In the genomic region with DNA sequence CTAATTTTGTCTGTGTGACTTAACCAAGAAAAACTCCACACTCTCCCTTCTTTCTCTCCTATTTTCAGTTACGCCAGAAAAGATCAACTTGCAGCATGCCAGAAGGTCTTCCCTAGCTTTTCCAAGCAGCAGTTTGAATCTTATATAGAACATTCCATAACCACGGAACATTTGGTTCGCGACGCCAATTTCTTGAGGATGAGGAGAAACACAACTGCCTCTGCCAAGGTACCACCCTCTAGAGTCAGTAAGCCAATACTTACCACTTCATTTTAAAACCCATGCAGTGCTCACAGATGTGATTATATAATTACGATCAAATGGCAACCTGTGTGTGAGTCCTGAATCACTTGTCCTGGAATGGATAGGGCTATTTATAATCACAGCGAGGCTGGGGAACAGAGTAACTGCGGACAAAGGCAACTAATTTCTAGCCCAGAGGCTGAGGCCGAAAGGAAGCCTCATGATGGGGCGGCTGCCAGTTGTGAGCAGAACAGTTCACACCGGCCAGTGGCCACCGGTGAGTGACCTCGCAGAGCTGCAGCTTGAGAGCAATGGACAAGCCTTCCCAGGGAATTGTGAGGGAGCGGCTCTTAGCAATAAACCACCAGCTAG, we compare ENCODE assay signal across 22 cellular contexts. TPM values are rescaled to one million over a fixed set of nuclear protein-coding genes. Genes with fewer than 3 reads are reported as not detected.
DNase-seq lines count a peak whose midpoint lies in the region; ATAC-seq and TF ChIP-seq lines count a peak whose summit lies in the region.
"Had no signal": no experiment of that assay in that cellular context is flagged by ENCODE, and none has a peak within 500 bp of the region (broad histone marks: within the 10 kb centered on the region; RNA-seq: fewer than 3 reads in every experiment).

No MANE protein-coding gene starts in this region.

- TF ChIP-seq CTCF in heart right ventricle (IDR thresholded peaks at IDR 0.05): no peak
- TF ChIP-seq CTCF in right atrium auricular region (IDR thresholded peaks at IDR 0.05): no peak
- TF ChIP-seq CTCF in foreskin keratinocyte (conservative IDR thresholded peaks at IDR 0.05): no peak
- TF ChIP-seq CTCF in osteocyte (IDR thresholded peaks at IDR 0.05): no peak
- no peak for TF ChIP-seq CTCF in PC-3 (conservative IDR thresholded peaks at IDR 0.05; ENCODE audit: low read depth, low read length)

- H3K4me3 Mint-ChIP-seq in osteocyte (ENCODE audit: unreplicated experiment): no peak overlapping the region
- H3K4me3 Mint-ChIP-seq: activated B cell treated with CpG ODN at 0.5 μM for 24 hours; central memory CD8-positive, alpha-beta T cell; HFFc6; neural crest cell; stimulated activated naive B cell treated with anti-CD40 and anti-IgM and Interleukin-4, amounts not matched to agents 10 μg/mL and 1 μg/mL and 100 μg/mL, for 72 hours had no signal

- peaks cover 23% of the 10 kb centered on the region for H3K27me3 Mint-ChIP-seq in osteocyte (ENCODE audit: unreplicated experiment)

- no peak overlapping the region for H2AFZ ChIP-seq in PC-3 (ENCODE audit: low read length)

- H3K4me3 ChIP-seq in heart right ventricle (peak overlapping the region in 1 of 10 donors; percentile 5), right atrium auricular region (no peak overlapping the region), aorta (ENCODE audit: low read length in 2 of 2) (peak overlapping the region in 1 of 2 donors; percentile 21), SJCRH30 (no peak overlapping the region), PC-3 (ENCODE audit: low read length) (no peak overlapping the region)
- H3K4me3 ChIP-seq: prostate gland had no signal

- DNase-seq in heart right ventricle (no peak), right atrium auricular region (ENCODE audit: low spot score) (no peak), foreskin keratinocyte (no peak), osteocyte (ENCODE audit: extremely low spot score, unreplicated experiment) (peak; percentile 66), aorta (peak in 1 of 2 donors; percentile 64), SJCRH30 (no peak), AG20443 (ENCODE audit: low spot score) (no peak), PC-3 (no peak)
- DNase-seq: activated B cell treated with CpG ODN at 0.5 μM for 24 hours; activated naive CD4-positive, alpha-beta T cell treated with anti-CD3 and anti-CD28 coated beads, Interleukin-2, amount 50 U/mL, for 16 hours; HFFc6; MM.1S; NCI-H1436; NCI-H510A treated with DMSO at 0.1 percent for 48 hours; stimulated activated CD4-positive, alpha-beta T cell treated with anti-CD3 and anti-CD28 coated beads, Interleukin-4, amount 100 ng/mL, for 1 hour; stimulated activated naive B cell treated with anti-CD40 and anti-IgM and Interleukin-4, amounts not matched to agents 10 μg/mL and 1 μg/mL and 100 μg/mL, for 72 hours; SW 1271 had no signal

- POLR2A ChIA-PET in PC-3 (lab: Charles Lee; ENCODE audit: unreplicated experiment): no interaction called here

- no peaks in the 10 kb centered on the region for H3F3A ChIP-seq in PC-3 (ENCODE audit: low read length, unreplicated experiment)

- no peaks in the 10 kb centered on the region for H4K20me1 ChIP-seq in PC-3 (ENCODE audit: low read length)

- intact Hi-C loops in heart right ventricle (cut with DNase I): loop anchor here in 7 of 10 donors (5.0 to 10.0 kb wide), 2 partner anchors 338 to 340 kb away; no protein-coding TSS in a partner anchor
- intact Hi-C loops in aorta (cut with DNase I): loop anchor here (5.0 to 10.0 kb wide), 5 partner anchors 38 to 300 kb away; partner anchors contain the start of genes MX1 (in 1 of the 2) and MX2 (in 1 of the 2)
- intact Hi-C loops in PC-3 (cut with micrococcal nuclease): loop anchor here (5.0 to 10.0 kb wide), 3 partner anchors 90 to 233 kb away; no protein-coding TSS in a partner anchor

- no peaks in the 10 kb centered on the region for H3K4me1 Mint-ChIP-seq in osteocyte (ENCODE audit: unreplicated experiment)
- H3K4me1 Mint-ChIP-seq: activated B cell treated with CpG ODN at 0.5 μM for 24 hours; central memory CD8-positive, alpha-beta T cell; neural crest cell; stimulated activated naive B cell treated with anti-CD40 and anti-IgM and Interleukin-4, amounts not matched to agents 10 μg/mL and 1 μg/mL and 100 μg/mL, for 72 hours had no signal

- no peak overlapping the region for H3K27ac ChIP-seq in heart right ventricle
- no peak overlapping the region for H3K27ac ChIP-seq in right atrium auricular region
- H3K27ac ChIP-seq in foreskin keratinocyte: no peak overlapping the region
- H3K27ac ChIP-seq in aorta (ENCODE audit: low read depth in 1 of 2, low read length in 2 of 2): peak overlapping the region; percentile 51 to 91
- H3K27ac ChIP-seq in SJCRH30: no peak overlapping the region
- no peak overlapping the region for H3K27ac ChIP-seq in PC-3 (ENCODE audit: low read length)
- H3K27ac ChIP-seq: epithelial cell of prostate, prostate gland, RWPE1 had no signal

- ATAC-seq in heart right ventricle (peak; percentile 14 to 64 (median 49)), foreskin keratinocyte (peak; percentile 10), aorta (ENCODE audit: low FRiP score) (peak; percentile 57), PC-3 (no peak)
- ATAC-seq: stimulated activated naive B cell treated with anti-CD40 and anti-IgM and Interleukin-4, amounts not matched to agents 10 μg/mL and 1 μg/mL and 100 μg/mL, for 72 hours had no signal

- peaks cover 0 to 10% (median 0%) of the 10 kb centered on the region in 11 donors for H3K9me3 ChIP-seq in heart right ventricle
- H3K9me3 ChIP-seq in right atrium auricular region: peaks cover 0 to 6% of the 10 kb centered on the region in 2 donors
- no peaks in the 10 kb centered on the region for H3K9me3 ChIP-seq in aorta (ENCODE audit: control insufficient read depth, low read length)
- H3K9me3 ChIP-seq in SJCRH30 (replicated peaks): no peaks in the 10 kb centered on the region
- no peaks in the 10 kb centered on the region for H3K9me3 ChIP-seq in PC-3 (ENCODE audit: low read length)
- H3K9me3 ChIP-seq: prostate gland had no signal

- no peaks in the 10 kb centered on the region for H3K36me3 Mint-ChIP-seq in osteocyte (ENCODE audit: unreplicated experiment)
- H3K36me3 Mint-ChIP-seq: stimulated activated naive B cell treated with anti-CD40 and anti-IgM and Interleukin-4, amounts not matched to agents 10 μg/mL and 1 μg/mL and 100 μg/mL, for 72 hours had no signal

- no peaks in the 10 kb centered on the region for H3K9me2 ChIP-seq in PC-3 (replicated peaks; ENCODE audit: low read length)

- H3K9ac ChIP-seq in PC-3 (ENCODE audit: low read length): no peak overlapping the region

- H3K9me3 Mint-ChIP-seq in osteocyte (ENCODE audit: unreplicated experiment): peaks cover 6% of the 10 kb centered on the region
- H3K9me3 Mint-ChIP-seq: central memory CD8-positive, alpha-beta T cell had no signal

- H3K27ac Mint-ChIP-seq in osteocyte (ENCODE audit: unreplicated experiment): no peak overlapping the region
- H3K27ac Mint-ChIP-seq: activated B cell treated with CpG ODN at 0.5 μM for 24 hours; HFFc6; stimulated activated naive B cell treated with anti-CD40 and anti-IgM and Interleukin-4, amounts not matched to agents 10 μg/mL and 1 μg/mL and 100 μg/mL, for 72 hours had no signal

- H3K27me3 ChIP-seq in heart right ventricle (peaks cover 0 to 29% (median 9%) of the 10 kb centered on the region in 7 donors), right atrium auricular region (no peaks in the 10 kb centered on the region), foreskin keratinocyte (peaks cover 42% of the 10 kb centered on the region), aorta (ENCODE audit: control insufficient read depth in 1 of 2, insufficient read depth in 2 of 2, low read length in 1 of 2) (no peaks in the 10 kb centered on the region), SJCRH30 (no peaks in the 10 kb centered on the region), PC-3 (ENCODE audit: low read length) (peaks cover 33% of the 10 kb centered on the region; the same call in 1 of the 2 replicates)

- H3K4me2 ChIP-seq in PC-3 (ENCODE audit: low read length): no peak overlapping the region

- H3K36me3 ChIP-seq in heart right ventricle (no peaks in the 10 kb centered on the region), right atrium auricular region (no peaks in the 10 kb centered on the region), aorta (ENCODE audit: control insufficient read depth in 1 of 2, insufficient read depth in 2 of 2, low read length in 1 of 2) (no peaks in the 10 kb centered on the region), SJCRH30 (no peaks in the 10 kb centered on the region), PC-3 (ENCODE audit: low read depth, low read length) (no peaks in the 10 kb centered on the region)
- H3K36me3 ChIP-seq: prostate gland had no signal

- H3K79me2 ChIP-seq in PC-3 (ENCODE audit: low read length): no peaks in the 10 kb centered on the region

- WGBS in heart right ventricle, 2 donors: 66 to 71% methylated on average over 14 of the region's 14 CpGs
- 11 to 13% methylated on average over 14 of the region's 14 CpGs for WGBS in aorta, 2 donors

- CTCF ChIA-PET in PC-3 (lab: Charles Lee): interaction anchor here (0.6 kb wide), 1 partner anchor 12 kb away, joined by 3 read pairs; no protein-coding TSS in a partner anchor

- H3K4me1 ChIP-seq in heart right ventricle (peaks cover 0 to 11% (median 3%) of the 10 kb centered on the region in 9 donors), right atrium auricular region (no peaks in the 10 kb centered on the region), foreskin keratinocyte (no peaks in the 10 kb centered on the region), aorta (ENCODE audit: control insufficient read depth in 1 of 2, insufficient read depth in 2 of 2, low read length in 2 of 2) (no peaks in the 10 kb centered on the region), SJCRH30 (no peaks in the 10 kb centered on the region), PC-3 (ENCODE audit: insufficient read depth, low read length) (no peaks in the 10 kb centered on the region)
- H3K4me1 ChIP-seq: prostate gland had no signal

- BruUV-seq in PC-3 (replicated peaks; lab: Mats Ljungman, UMichigan): no TSS peak

RNA-seq across cellular contexts. Expression of gene BACE2, which starts 43.2 kb away (rescaled TPM):
- 10 to 100 TPM; 11.2 to 36.5 (median 15.1) TPM for total RNA-seq in heart right ventricle
- 10 to 100 TPM in 1 of 2 donors, 1 to 10 TPM in 1; 4.5 to 19.7 TPM for polyA plus RNA-seq in heart right ventricle
- 10 to 100 TPM; 23.7 to 50.3 TPM for total RNA-seq in right atrium auricular region
- total RNA-seq in foreskin keratinocyte: 84.0 and 87.7 TPM in 2 replicates
- 64.6 and 80.0 TPM in 2 replicates for polyA plus RNA-seq in foreskin keratinocyte
- total RNA-seq in osteocyte: 49.5 and 55.4 TPM in 2 replicates
- total RNA-seq in aorta: 100 to 1,000 TPM in 1 of 2 donors, 10 to 100 TPM in 1; 80.4 to 151 TPM
- 10 to 100 TPM; 26.2 to 53.3 TPM for polyA plus RNA-seq in aorta
- not detected in 2 replicates for total RNA-seq in SJCRH30 (2014; rRNA removed; shearing (Covaris generic))
- total RNA-seq in PC-3 (2014; rRNA removed): 89.2 and 96.2 TPM in 2 replicates

Comparison
In these comparisons a context has a peak if more than half of its experiments do, and no peak if none do; other contexts are left out.
1. H3K27ac ChIP-seq: peak in aorta (2 of 2); none in heart right ventricle (0 of 10), right atrium auricular region (0 of 2), foreskin keratinocyte (single experiment), SJCRH30 (single experiment) and PC-3 (single experiment).
2. RNA of gene BACE2, which starts 43.2 kb away (total RNA-seq): 80.4 to 151 TPM in aorta, 89.2 to 96.2 TPM in PC-3, 84.0 to 87.7 TPM in foreskin keratinocyte, 23.7 to 50.3 TPM in right atrium auricular region, 49.5 to 55.4 TPM in osteocyte and 11.2 to 36.5 TPM in heart right ventricle; not detected in SJCRH30; every median in the first group is over 10 times any median in the second.